1 cellular context compared by ENCODE assay signal in the genomic region with DNA sequence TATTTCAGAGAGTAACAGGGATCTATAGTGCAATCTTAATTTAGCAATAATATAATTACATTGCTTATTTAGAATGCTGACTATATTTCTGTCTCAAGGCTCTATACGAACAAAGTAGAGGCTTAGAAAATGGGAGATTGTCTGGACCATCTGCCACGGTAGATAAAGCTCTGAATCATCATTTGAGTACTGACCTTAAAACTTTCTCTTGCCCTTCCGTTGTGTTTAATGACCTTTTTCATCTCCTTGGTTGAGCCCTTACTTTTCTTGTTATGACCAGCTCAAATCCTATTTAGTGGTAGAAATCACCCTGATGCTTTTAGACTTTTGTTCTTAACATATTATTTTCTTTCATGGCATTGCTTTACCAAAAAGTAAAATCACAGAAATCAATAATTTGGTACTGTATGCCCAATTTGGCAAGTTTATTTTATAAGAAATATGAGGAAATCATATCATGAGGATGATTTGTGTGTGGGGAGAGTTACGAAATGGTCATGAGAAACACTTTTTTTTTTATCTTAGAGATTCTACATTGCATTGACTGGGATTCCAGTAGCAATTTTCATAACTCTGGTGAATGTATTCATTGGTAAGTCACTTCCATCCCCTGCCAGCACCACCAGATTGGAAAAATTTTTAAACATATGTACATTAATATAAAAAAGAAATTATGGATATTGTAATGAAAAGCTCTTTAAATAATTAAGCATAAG.
A peak's percentile ranks its signal among the peaks of the same experiment; 100 is the strongest.
TF ChIP-seq lines count a peak whose summit lies in the region.

No MANE protein-coding gene starts in this region.

TF ChIP-seq in K562, 482 proteins besides CTCF, POLR2A, EP300 and RAD21 (continued from another document and continues in another):
- TF ChIP-seq ARID3A (IDR thresholded peaks at IDR 0.05; ENCODE audit: borderline replicate concordance, low read depth, low read length) (no peak), NR2F6 (CRISPR knock-in tag; IDR thresholded peaks at IDR 0.05) (no peak), NCOA2 (IDR thresholded peaks at IDR 0.05; ENCODE audit: partially characterized antibody in 2 of 2) (peak; percentile 48 to 72), ILK (tag; IDR thresholded peaks at IDR 0.05; ENCODE audit: borderline replicate concordance, low read depth) (no peak), ZFX (CRISPR knock-in tag; IDR thresholded peaks at IDR 0.05) (no peak), ZNF639 (CRISPR knock-in tag; conservative IDR thresholded peaks at IDR 0.05 in 1 of 2, IDR thresholded peaks at IDR 0.05 in 1 of 2) (no peak), TOE1 (IDR thresholded peaks at IDR 0.05; ENCODE audit: borderline replicate concordance) (no peak), TOE1 (CRISPR knock-in tag; IDR thresholded peaks at IDR 0.05; ENCODE audit: borderline replicate concordance, low read depth) (no peak), GATAD2B (IDR thresholded peaks at IDR 0.05; ENCODE audit: borderline replicate concordance) (peak; percentile 63; the same call in 1 of the 2 replicates), CBFA2T3 (IDR thresholded peaks at IDR 0.05) (peak; percentile 93), EHMT2 (IDR thresholded peaks at IDR 0.05) (0 out of 2 replicates have a peak, but pooled peaks have one; percentile 21), RCOR1 (IDR thresholded peaks at IDR 0.05; ENCODE audit: borderline replicate concordance in 1 of 2, low read depth in 2 of 2, low read length in 2 of 2) (peak in 1 of 2 experiments; percentile 78; a peak in 2 of 4 replicates), SMAD2 (IDR thresholded peaks at IDR 0.05; ENCODE audit: low read depth, low read length) (no peak), ZFP30 (CRISPR knock-in tag; IDR thresholded peaks at IDR 0.05; ENCODE audit: borderline replicate concordance) (no peak), ZNF384 (IDR thresholded peaks at IDR 0.05; ENCODE audit: low read depth, low read length) (peak; percentile 32; the same call in 1 of the 2 replicates), KLF16 (IDR thresholded peaks at IDR 0.05) (peak; percentile 80), ATF7 (IDR thresholded peaks at IDR 0.05) (peak; percentile 39; the same call in 1 of the 2 replicates), FOXJ3 (CRISPR knock-in tag; IDR thresholded peaks at IDR 0.05) (no peak), ARID1B (IDR thresholded peaks at IDR 0.05) (peak; percentile 97), CREB1 (IDR thresholded peaks at IDR 0.05) (0 out of 2 replicates have a peak, but pooled peaks have one; percentile 33), CREB1 (CRISPR knock-in tag; IDR thresholded peaks at IDR 0.05) (no peak), EP400 (IDR thresholded peaks at IDR 0.05) (peak; percentile 37), CEBPG (CRISPR knock-in tag; IDR thresholded peaks at IDR 0.05) (no peak), CEBPG (tag; conservative IDR thresholded peaks at IDR 0.05 in 1 of 2, IDR thresholded peaks at IDR 0.05 in 1 of 2) (peak in 1 of 2 experiments; percentile 17; a peak in 1 of 4 replicates), ZNF146 (CRISPR knock-in tag; IDR thresholded peaks at IDR 0.05; ENCODE audit: unreplicated experiment) (no peak), KHSRP (IDR thresholded peaks at IDR 0.05) (no peak), SMARCA5 (IDR thresholded peaks at IDR 0.05) (no peak), ZNF12 (CRISPR knock-in tag; IDR thresholded peaks at IDR 0.05) (no peak), FUS (optimal IDR thresholded peaks at IDR 0.05; ENCODE audit: low read depth, low read length) (no peak), ZNF780A (CRISPR knock-in tag; IDR thresholded peaks at IDR 0.05) (no peak), AFF1 (IDR thresholded peaks at IDR 0.05; ENCODE audit: low read depth in 1 of 2, partially characterized antibody in 2 of 2) (no peak)
- TF ChIP-seq, protein P1, sequence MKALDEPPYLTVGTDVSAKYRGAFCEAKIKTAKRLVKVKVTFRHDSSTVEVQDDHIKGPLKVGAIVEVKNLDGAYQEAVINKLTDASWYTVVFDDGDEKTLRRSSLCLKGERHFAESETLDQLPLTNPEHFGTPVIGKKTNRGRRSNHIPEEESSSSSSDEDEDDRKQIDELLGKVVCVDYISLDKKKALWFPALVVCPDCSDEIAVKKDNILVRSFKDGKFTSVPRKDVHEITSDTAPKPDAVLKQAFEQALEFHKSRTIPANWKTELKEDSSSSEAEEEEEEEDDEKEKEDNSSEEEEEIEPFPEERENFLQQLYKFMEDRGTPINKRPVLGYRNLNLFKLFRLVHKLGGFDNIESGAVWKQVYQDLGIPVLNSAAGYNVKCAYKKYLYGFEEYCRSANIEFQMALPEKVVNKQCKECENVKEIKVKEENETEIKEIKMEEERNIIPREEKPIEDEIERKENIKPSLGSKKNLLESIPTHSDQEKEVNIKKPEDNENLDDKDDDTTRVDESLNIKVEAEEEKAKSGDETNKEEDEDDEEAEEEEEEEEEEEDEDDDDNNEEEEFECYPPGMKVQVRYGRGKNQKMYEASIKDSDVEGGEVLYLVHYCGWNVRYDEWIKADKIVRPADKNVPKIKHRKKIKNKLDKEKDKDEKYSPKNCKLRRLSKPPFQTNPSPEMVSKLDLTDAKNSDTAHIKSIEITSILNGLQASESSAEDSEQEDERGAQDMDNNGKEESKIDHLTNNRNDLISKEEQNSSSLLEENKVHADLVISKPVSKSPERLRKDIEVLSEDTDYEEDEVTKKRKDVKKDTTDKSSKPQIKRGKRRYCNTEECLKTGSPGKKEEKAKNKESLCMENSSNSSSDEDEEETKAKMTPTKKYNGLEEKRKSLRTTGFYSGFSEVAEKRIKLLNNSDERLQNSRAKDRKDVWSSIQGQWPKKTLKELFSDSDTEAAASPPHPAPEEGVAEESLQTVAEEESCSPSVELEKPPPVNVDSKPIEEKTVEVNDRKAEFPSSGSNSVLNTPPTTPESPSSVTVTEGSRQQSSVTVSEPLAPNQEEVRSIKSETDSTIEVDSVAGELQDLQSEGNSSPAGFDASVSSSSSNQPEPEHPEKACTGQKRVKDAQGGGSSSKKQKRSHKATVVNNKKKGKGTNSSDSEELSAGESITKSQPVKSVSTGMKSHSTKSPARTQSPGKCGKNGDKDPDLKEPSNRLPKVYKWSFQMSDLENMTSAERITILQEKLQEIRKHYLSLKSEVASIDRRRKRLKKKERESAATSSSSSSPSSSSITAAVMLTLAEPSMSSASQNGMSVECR (CRISPR knock-in tag; IDR thresholded peaks at IDR 0.05), result no peak
- TF ChIP-seq, protein P2, sequence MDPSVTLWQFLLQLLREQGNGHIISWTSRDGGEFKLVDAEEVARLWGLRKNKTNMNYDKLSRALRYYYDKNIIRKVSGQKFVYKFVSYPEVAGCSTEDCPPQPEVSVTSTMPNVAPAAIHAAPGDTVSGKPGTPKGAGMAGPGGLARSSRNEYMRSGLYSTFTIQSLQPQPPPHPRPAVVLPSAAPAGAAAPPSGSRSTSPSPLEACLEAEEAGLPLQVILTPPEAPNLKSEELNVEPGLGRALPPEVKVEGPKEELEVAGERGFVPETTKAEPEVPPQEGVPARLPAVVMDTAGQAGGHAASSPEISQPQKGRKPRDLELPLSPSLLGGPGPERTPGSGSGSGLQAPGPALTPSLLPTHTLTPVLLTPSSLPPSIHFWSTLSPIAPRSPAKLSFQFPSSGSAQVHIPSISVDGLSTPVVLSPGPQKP (CRISPR knock-in tag; IDR thresholded peaks at IDR 0.05), result no peak
- TF ChIP-seq, protein P3, sequence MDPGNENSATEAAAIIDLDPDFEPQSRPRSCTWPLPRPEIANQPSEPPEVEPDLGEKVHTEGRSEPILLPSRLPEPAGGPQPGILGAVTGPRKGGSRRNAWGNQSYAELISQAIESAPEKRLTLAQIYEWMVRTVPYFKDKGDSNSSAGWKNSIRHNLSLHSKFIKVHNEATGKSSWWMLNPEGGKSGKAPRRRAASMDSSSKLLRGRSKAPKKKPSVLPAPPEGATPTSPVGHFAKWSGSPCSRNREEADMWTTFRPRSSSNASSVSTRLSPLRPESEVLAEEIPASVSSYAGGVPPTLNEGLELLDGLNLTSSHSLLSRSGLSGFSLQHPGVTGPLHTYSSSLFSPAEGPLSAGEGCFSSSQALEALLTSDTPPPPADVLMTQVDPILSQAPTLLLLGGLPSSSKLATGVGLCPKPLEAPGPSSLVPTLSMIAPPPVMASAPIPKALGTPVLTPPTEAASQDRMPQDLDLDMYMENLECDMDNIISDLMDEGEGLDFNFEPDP (CRISPR knock-in tag; IDR thresholded peaks at IDR 0.05), result no peak
